ENCODE assay signal across 1 cellular context in genomic region chr5:68216737-68217231, GRCh38.
TF ChIP-seq lines count a peak whose summit lies in the region.

No MANE protein-coding gene starts in this region.

TF ChIP-seq in HepG2, 621 proteins besides CTCF, POLR2A, EP300 and RAD21:
- TF ChIP-seq ZNF512B (CRISPR knock-in tag; IDR thresholded peaks at IDR 0.05; ENCODE audit: borderline replicate concordance) (no peak), KMT2B (CRISPR knock-in tag; IDR thresholded peaks at IDR 0.05) (no peak), POLR2G (IDR thresholded peaks at IDR 0.05; ENCODE audit: low read depth, low read length) (0 out of 2 replicates have a peak, but pooled peaks have one; percentile 4), ZFP36L1 (CRISPR knock-in tag; IDR thresholded peaks at IDR 0.05) (0 out of 2 replicates have a peak, but pooled peaks have one; percentile 6), CENPX (CRISPR knock-in tag; IDR thresholded peaks at IDR 0.05) (no peak), SOX6 (IDR thresholded peaks at IDR 0.05) (no peak), SOX6 (CRISPR knock-in tag; IDR thresholded peaks at IDR 0.05) (0 out of 2 replicates have a peak, but pooled peaks have one; percentile 3), YEATS2 (CRISPR knock-in tag; IDR thresholded peaks at IDR 0.05; ENCODE audit: borderline replicate concordance) (no peak), KIAA2018 (CRISPR knock-in tag; IDR thresholded peaks at IDR 0.05; ENCODE audit: borderline replicate concordance) (no peak), ZFP90 (CRISPR knock-in tag; IDR thresholded peaks at IDR 0.05; ENCODE audit: borderline replicate concordance) (no peak), MXD4 (CRISPR knock-in tag; IDR thresholded peaks at IDR 0.05) (no peak), ZNF124 (CRISPR knock-in tag; IDR thresholded peaks at IDR 0.05) (0 out of 2 replicates have a peak, but pooled peaks have one; percentile 10), GPN1 (CRISPR knock-in tag; IDR thresholded peaks at IDR 0.05; ENCODE audit: borderline replicate concordance) (no peak), HHEX (CRISPR knock-in tag; IDR thresholded peaks at IDR 0.05) (no peak), ZNF775 (CRISPR knock-in tag; IDR thresholded peaks at IDR 0.05; ENCODE audit: borderline replicate concordance) (no peak), BCLAF1 (IDR thresholded peaks at IDR 0.05) (no peak), HNRNPLL (IDR thresholded peaks at IDR 0.05; ENCODE audit: low read depth, low read length, poor library complexity, severe bottlenecking) (no peak), YEATS4 (CRISPR knock-in tag; IDR thresholded peaks at IDR 0.05; ENCODE audit: borderline replicate concordance) (no peak)
- TF ChIP-seq, protein P1, sequence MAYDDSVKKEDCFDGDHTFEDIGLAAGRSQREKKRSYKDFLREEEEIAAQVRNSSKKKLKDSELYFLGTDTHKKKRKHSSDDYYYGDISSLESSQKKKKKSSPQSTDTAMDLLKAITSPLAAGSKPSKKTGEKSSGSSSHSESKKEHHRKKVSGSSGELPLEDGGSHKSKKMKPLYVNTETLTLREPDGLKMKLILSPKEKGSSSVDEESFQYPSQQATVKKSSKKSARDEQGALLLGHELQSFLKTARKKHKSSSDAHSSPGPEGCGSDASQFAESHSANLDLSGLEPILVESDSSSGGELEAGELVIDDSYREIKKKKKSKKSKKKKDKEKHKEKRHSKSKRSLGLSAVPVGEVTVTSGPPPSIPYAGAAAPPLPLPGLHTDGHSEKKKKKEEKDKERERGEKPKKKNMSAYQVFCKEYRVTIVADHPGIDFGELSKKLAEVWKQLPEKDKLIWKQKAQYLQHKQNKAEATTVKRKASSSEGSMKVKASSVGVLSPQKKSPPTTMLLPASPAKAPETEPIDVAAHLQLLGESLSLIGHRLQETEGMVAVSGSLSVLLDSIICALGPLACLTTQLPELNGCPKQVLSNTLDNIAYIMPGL (CRISPR knock-in tag; IDR thresholded peaks at IDR 0.05; ENCODE audit: borderline replicate concordance in 1 of 2, low read depth in 1 of 2), result no peak
- TF ChIP-seq, protein P2, sequence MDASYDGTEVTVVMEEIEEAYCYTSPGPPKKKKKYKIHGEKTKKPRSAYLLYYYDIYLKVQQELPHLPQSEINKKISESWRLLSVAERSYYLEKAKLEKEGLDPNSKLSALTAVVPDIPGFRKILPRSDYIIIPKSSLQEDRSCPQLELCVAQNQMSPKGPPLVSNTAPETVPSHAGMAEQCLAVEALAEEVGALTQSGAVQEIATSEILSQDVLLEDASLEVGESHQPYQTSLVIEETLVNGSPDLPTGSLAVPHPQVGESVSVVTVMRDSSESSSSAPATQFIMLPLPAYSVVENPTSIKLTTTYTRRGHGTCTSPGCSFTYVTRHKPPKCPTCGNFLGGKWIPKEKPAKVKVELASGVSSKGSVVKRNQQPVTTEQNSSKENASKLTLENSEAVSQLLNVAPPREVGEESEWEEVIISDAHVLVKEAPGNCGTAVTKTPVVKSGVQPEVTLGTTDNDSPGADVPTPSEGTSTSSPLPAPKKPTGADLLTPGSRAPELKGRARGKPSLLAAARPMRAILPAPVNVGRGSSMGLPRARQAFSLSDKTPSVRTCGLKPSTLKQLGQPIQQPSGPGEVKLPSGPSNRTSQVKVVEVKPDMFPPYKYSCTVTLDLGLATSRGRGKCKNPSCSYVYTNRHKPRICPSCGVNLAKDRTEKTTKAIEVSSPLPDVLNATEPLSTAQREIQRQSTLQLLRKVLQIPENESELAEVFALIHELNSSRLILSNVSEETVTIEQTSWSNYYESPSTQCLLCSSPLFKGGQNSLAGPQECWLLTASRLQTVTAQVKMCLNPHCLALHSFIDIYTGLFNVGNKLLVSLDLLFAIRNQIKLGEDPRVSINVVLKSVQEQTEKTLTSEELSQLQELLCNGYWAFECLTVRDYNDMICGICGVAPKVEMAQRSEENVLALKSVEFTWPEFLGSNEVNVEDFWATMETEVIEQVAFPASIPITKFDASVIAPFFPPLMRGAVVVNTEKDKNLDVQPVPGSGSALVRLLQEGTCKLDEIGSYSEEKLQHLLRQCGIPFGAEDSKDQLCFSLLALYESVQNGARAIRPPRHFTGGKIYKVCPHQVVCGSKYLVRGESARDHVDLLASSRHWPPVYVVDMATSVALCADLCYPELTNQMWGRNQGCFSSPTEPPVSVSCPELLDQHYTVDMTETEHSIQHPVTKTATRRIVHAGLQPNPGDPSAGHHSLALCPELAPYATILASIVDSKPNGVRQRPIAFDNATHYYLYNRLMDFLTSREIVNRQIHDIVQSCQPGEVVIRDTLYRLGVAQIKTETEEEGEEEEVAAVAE (CRISPR knock-in tag; IDR thresholded peaks at IDR 0.05; ENCODE audit: borderline replicate concordance), result 0 out of 2 replicates have a peak, but pooled peaks have one; percentile 13
- TF ChIP-seq, protein P3, sequence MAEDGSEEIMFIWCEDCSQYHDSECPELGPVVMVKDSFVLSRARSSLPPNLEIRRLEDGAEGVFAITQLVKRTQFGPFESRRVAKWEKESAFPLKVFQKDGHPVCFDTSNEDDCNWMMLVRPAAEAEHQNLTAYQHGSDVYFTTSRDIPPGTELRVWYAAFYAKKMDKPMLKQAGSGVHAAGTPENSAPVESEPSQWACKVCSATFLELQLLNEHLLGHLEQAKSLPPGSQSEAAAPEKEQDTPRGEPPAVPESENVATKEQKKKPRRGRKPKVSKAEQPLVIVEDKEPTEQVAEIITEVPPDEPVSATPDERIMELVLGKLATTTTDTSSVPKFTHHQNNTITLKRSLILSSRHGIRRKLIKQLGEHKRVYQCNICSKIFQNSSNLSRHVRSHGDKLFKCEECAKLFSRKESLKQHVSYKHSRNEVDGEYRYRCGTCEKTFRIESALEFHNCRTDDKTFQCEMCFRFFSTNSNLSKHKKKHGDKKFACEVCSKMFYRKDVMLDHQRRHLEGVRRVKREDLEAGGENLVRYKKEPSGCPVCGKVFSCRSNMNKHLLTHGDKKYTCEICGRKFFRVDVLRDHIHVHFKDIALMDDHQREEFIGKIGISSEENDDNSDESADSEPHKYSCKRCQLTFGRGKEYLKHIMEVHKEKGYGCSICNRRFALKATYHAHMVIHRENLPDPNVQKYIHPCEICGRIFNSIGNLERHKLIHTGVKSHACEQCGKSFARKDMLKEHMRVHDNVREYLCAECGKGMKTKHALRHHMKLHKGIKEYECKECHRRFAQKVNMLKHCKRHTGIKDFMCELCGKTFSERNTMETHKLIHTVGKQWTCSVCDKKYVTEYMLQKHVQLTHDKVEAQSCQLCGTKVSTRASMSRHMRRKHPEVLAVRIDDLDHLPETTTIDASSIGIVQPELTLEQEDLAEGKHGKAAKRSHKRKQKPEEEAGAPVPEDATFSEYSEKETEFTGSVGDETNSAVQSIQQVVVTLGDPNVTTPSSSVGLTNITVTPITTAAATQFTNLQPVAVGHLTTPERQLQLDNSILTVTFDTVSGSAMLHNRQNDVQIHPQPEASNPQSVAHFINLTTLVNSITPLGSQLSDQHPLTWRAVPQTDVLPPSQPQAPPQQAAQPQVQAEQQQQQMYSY (CRISPR knock-in tag; IDR thresholded peaks at IDR 0.05), result peak; percentile 83
